Comparison of ENCODE assay signal across 1 cellular context in genomic region chr9:133458643-133459312, GRCh38.
TF ChIP-seq lines count a peak whose summit lies in the region.

No MANE protein-coding gene starts in this region.

TF ChIP-seq in A549, 52 proteins besides CTCF, POLR2A, EP300 and RAD21 (continued from another document):
- TF ChIP-seq, protein P1, sequence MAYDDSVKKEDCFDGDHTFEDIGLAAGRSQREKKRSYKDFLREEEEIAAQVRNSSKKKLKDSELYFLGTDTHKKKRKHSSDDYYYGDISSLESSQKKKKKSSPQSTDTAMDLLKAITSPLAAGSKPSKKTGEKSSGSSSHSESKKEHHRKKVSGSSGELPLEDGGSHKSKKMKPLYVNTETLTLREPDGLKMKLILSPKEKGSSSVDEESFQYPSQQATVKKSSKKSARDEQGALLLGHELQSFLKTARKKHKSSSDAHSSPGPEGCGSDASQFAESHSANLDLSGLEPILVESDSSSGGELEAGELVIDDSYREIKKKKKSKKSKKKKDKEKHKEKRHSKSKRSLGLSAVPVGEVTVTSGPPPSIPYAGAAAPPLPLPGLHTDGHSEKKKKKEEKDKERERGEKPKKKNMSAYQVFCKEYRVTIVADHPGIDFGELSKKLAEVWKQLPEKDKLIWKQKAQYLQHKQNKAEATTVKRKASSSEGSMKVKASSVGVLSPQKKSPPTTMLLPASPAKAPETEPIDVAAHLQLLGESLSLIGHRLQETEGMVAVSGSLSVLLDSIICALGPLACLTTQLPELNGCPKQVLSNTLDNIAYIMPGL (CRISPR knock-in tag; IDR thresholded peaks at IDR 0.05; ENCODE audit: borderline replicate concordance), result no peak
- no peak for TF ChIP-seq RCOR1 (IDR thresholded peaks at IDR 0.05; ENCODE audit: low read depth, low read length)
